In the genomic region with DNA sequence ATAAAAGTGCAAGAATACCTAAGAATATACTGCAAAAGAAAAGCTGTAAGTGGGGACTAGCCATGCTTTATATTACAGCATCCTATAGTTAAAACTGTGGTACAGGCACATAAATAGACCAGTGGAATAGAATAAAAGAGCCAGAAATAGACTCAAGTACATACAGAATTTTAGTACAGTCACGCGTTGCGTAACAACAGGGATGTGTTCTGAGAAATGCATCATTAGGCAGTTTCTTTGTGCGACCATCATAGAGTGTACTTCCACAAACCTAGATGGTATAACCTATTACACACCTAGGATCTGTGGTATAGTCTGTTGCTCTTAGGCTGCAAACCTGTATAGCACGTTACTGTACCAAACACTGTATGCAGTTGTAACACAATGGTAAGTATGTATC, we compare ENCODE assay signal across 2 cellular contexts.
A peak's percentile ranks its signal among the peaks of the same experiment; 100 is the strongest.
TF ChIP-seq lines count a peak whose summit lies in the region.

No MANE protein-coding gene starts in this region.

TF ChIP-seq in IMR-90, 13 proteins besides CTCF, POLR2A, EP300 and RAD21:
- TF ChIP-seq CEBPB (IDR thresholded peaks at IDR 0.05; ENCODE audit: low read depth, low read length), result peak; percentile 93
- TF ChIP-seq, protein P1, sequence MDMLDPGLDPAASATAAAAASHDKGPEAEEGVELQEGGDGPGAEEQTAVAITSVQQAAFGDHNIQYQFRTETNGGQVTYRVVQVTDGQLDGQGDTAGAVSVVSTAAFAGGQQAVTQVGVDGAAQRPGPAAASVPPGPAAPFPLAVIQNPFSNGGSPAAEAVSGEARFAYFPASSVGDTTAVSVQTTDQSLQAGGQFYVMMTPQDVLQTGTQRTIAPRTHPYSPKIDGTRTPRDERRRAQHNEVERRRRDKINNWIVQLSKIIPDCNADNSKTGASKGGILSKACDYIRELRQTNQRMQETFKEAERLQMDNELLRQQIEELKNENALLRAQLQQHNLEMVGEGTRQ (IDR thresholded peaks at IDR 0.05; ENCODE audit: low read depth, low read length), result no peak

TF ChIP-seq in K562, 482 proteins besides CTCF, POLR2A, EP300 and RAD21:
- peak; percentile 69 for TF ChIP-seq CEBPB (tag; IDR thresholded peaks at IDR 0.05)
- TF ChIP-seq, protein P2, sequence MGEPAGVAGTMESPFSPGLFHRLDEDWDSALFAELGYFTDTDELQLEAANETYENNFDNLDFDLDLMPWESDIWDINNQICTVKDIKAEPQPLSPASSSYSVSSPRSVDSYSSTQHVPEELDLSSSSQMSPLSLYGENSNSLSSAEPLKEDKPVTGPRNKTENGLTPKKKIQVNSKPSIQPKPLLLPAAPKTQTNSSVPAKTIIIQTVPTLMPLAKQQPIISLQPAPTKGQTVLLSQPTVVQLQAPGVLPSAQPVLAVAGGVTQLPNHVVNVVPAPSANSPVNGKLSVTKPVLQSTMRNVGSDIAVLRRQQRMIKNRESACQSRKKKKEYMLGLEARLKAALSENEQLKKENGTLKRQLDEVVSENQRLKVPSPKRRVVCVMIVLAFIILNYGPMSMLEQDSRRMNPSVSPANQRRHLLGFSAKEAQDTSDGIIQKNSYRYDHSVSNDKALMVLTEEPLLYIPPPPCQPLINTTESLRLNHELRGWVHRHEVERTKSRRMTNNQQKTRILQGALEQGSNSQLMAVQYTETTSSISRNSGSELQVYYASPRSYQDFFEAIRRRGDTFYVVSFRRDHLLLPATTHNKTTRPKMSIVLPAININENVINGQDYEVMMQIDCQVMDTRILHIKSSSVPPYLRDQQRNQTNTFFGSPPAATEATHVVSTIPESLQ (CRISPR knock-in tag; IDR thresholded peaks at IDR 0.05), result no peak
- TF ChIP-seq CEBPG (CRISPR knock-in tag; IDR thresholded peaks at IDR 0.05), result no peak
- TF ChIP-seq CEBPG (tag; conservative IDR thresholded peaks at IDR 0.05 in 1 of 2, IDR thresholded peaks at IDR 0.05 in 1 of 2), result peak in 1 of 2 experiments; percentile 50; a peak in 1 of 4 replicates
